ENCODE assay signal across 32 cellular contexts in genomic region chr12:51415931-51416330, GRCh38. TPM values are rescaled to one million over a fixed set of nuclear protein-coding genes. Genes with fewer than 3 reads are reported as not detected.
DNase-seq lines count a peak whose midpoint lies in the region; ATAC-seq and TF ChIP-seq lines count a peak whose summit lies in the region.
"Had no signal": no experiment of that assay in that cellular context is flagged by ENCODE, and none has a peak within 500 bp of the region (broad histone marks: within the 10 kb centered on the region; RNA-seq: fewer than 3 reads in every experiment).

No MANE protein-coding gene starts in this region.

- H3K27ac ChIP-seq in PC-3 (ENCODE audit: low read length): no peak overlapping the region
- H3K27ac ChIP-seq: esophagus muscularis mucosa, left ventricle myocardium inferior, ovary, SK-N-MC, upper lobe of left lung had no signal

- intact Hi-C loops in PC-3 (cut with micrococcal nuclease): no loop called here
- intact Hi-C loops in activated CD4-positive, alpha-beta T cell treated with anti-CD3 and anti-CD28 coated beads for 36 hours (cut with DNase I, micrococcal nuclease): no loop called here

- no TSS peak for BruUV-seq in PC-3 (replicated peaks; lab: Mats Ljungman, UMichigan)

- no peak overlapping the region for H3K27ac Mint-ChIP-seq in activated CD4-positive, alpha-beta T cell treated with anti-CD3 and anti-CD28 coated beads for 36 hours
- H3K27ac Mint-ChIP-seq: activated T-cell treated with anti-CD3 and anti-CD28 coated beads, Interleukin-2, amount 50 U/mL, for 72 hours; dendritic cell treated with granulocyte-macrophage colony-stimulating factor and Interleukin-4, amounts not matched to agents 40 ng/mL and 50 ng/mL, for 4 days; GM23338; HFFc6; stimulated activated naive B cell treated with anti-CD40 and anti-IgM and Interleukin-4, amounts not matched to agents 10 μg/mL and 1 μg/mL and 100 μg/mL, for 72 hours had no signal

- CTCF ChIA-PET in PC-3 (lab: Charles Lee): interaction anchor here (0.5 kb wide), 1 partner anchor 37 kb away, joined by 7 read pairs; no protein-coding TSS in a partner anchor
- CTCF ChIA-PET in activated CD4-positive, alpha-beta T cell treated with anti-CD3 and anti-CD28 coated beads for 36 hours (lab: Charles Lee): interaction anchor here (1.2 kb wide), 1 partner anchor 117 kb away, joined by 7 read pairs; no protein-coding TSS in a partner anchor

- no peak overlapping the region for H3K4me3 ChIP-seq in PC-3 (ENCODE audit: low read length)
- H3K4me3 ChIP-seq: esophagus muscularis mucosa, GM23338, left ventricle myocardium inferior, ovary, SK-N-MC, upper lobe of left lung had no signal

- peaks cover 6% of the 10 kb centered on the region for H3K4me1 Mint-ChIP-seq in activated CD4-positive, alpha-beta T cell treated with anti-CD3 and anti-CD28 coated beads for 36 hours

- H3K4me1 ChIP-seq in PC-3 (ENCODE audit: insufficient read depth, low read length): peaks cover 21% of the 10 kb centered on the region
- H3K4me1 ChIP-seq: esophagus muscularis mucosa, left ventricle myocardium inferior, upper lobe of left lung had no signal

- no peaks in the 10 kb centered on the region for H3K79me2 ChIP-seq in PC-3 (ENCODE audit: low read length)

- H2AFZ ChIP-seq in PC-3 (ENCODE audit: low read length): no peak overlapping the region
- H2AFZ ChIP-seq: GM23338 had no signal

- H3K9me2 ChIP-seq in PC-3 (replicated peaks; ENCODE audit: low read length): no peaks in the 10 kb centered on the region

- no peak overlapping the region for H3K4me2 ChIP-seq in PC-3 (ENCODE audit: low read length)
- H3K4me2 ChIP-seq: GM23338 had no signal

- no peak overlapping the region for H3K9ac ChIP-seq in PC-3 (ENCODE audit: low read length)

- no peaks in the 10 kb centered on the region for H4K20me1 ChIP-seq in PC-3 (ENCODE audit: low read length)

- no peaks in the 10 kb centered on the region for H3K9me3 ChIP-seq in PC-3 (ENCODE audit: low read length)
- H3K9me3 ChIP-seq: esophagus muscularis mucosa, left ventricle myocardium inferior, ovary, upper lobe of left lung had no signal

- no peaks in the 10 kb centered on the region for H3K27me3 ChIP-seq in PC-3 (ENCODE audit: low read length)
- H3K27me3 ChIP-seq: ovary, upper lobe of left lung had no signal

- TF ChIP-seq CTCF in PC-3 (conservative IDR thresholded peaks at IDR 0.05; ENCODE audit: low read depth, low read length): no peak

- H3K27me3 Mint-ChIP-seq in activated CD4-positive, alpha-beta T cell treated with anti-CD3 and anti-CD28 coated beads for 36 hours: no peaks in the 10 kb centered on the region
- H3K27me3 Mint-ChIP-seq: dendritic cell treated with granulocyte-macrophage colony-stimulating factor and Interleukin-4, amounts not matched to agents 40 ng/mL and 50 ng/mL, for 4 days; stimulated activated naive B cell treated with anti-CD40 and anti-IgM and Interleukin-4, amounts not matched to agents 10 μg/mL and 1 μg/mL and 100 μg/mL, for 72 hours had no signal

- H3K4me3 Mint-ChIP-seq in activated CD4-positive, alpha-beta T cell treated with anti-CD3 and anti-CD28 coated beads for 36 hours: no peak overlapping the region
- H3K4me3 Mint-ChIP-seq: activated T-cell treated with anti-CD3 and anti-CD28 coated beads, Interleukin-2, amount 50 U/mL, for 72 hours; dendritic cell treated with granulocyte-macrophage colony-stimulating factor and Interleukin-4, amounts not matched to agents 40 ng/mL and 50 ng/mL, for 4 days; GM23338; HFFc6; neural crest cell; stimulated activated naive B cell treated with anti-CD40 and anti-IgM and Interleukin-4, amounts not matched to agents 10 μg/mL and 1 μg/mL and 100 μg/mL, for 72 hours had no signal

- ATAC-seq in PC-3 (no peak), HG02763 (IDR thresholded peaks at IDR 0.05; ENCODE audit: unreplicated experiment) (no peak)
- ATAC-seq in activated CD4-positive, alpha-beta T cell treated with anti-CD3 and anti-CD28 coated beads for 36 hours: no peak
- ATAC-seq: activated T-cell treated with anti-CD3 and anti-CD28 coated beads, Interleukin-2, amount 50 U/mL, for 72 hours; GM23338; stimulated activated naive B cell treated with anti-CD40 and anti-IgM and Interleukin-4, amounts not matched to agents 10 μg/mL and 1 μg/mL and 100 μg/mL, for 72 hours had no signal

- DNase-seq in NCI-H1417 (lab: John Stamatoyannopoulos, UW) (peak in 2 of 3 experiments; percentile 19 to 71), NCI-H1417 treated with DMSO at 0.1 percent for 48 hours (lab: John Stamatoyannopoulos, UW) (no peak), ELR (ENCODE audit: low read depth) (peak; percentile 44), PC-3 (peak; percentile 60), dermis blood vessel endothelial cell (peak; percentile 37), iPS-NIHi7 (ENCODE audit: extremely low spot score) (no peak)
- no peak for DNase-seq in activated CD4-positive, alpha-beta T cell treated with anti-CD3 and anti-CD28 coated beads for 36 hours
- DNase-seq: 8988T; activated CD4-positive, alpha-beta T cell treated with anti-CD3 and anti-CD28 coated beads, Interleukin-2, amount 50 U/mL, for 48 hours; activated T-cell treated with anti-CD3 and anti-CD28 coated beads, Interleukin-2, amount 50 U/mL, for 72 hours; C1 segment of cervical spinal cord; DMS79; foreskin fibroblast; GF-D8; HFFc6; islet precursor cell; left ventricle myocardium inferior; mesendoderm; NCI-H1694; NCI-H2171 treated with DMSO at 0.1 percent for 48 hours; NCI-H774; ovary; small intestine; stimulated activated naive B cell treated with anti-CD40 and anti-IgM and Interleukin-4, amounts not matched to agents 10 μg/mL and 1 μg/mL and 100 μg/mL, for 72 hours; substantia nigra; upper lobe of left lung had no signal

- no peaks in the 10 kb centered on the region for H3K36me3 Mint-ChIP-seq in activated CD4-positive, alpha-beta T cell treated with anti-CD3 and anti-CD28 coated beads for 36 hours (ENCODE audit: low read depth)
- H3K36me3 Mint-ChIP-seq: stimulated activated naive B cell treated with anti-CD40 and anti-IgM and Interleukin-4, amounts not matched to agents 10 μg/mL and 1 μg/mL and 100 μg/mL, for 72 hours had no signal

- no peaks in the 10 kb centered on the region for H3K36me3 ChIP-seq in PC-3 (ENCODE audit: low read depth, low read length)
- H3K36me3 ChIP-seq: esophagus muscularis mucosa, left ventricle myocardium inferior, ovary, upper lobe of left lung had no signal

- H3K9me3 Mint-ChIP-seq in activated CD4-positive, alpha-beta T cell treated with anti-CD3 and anti-CD28 coated beads for 36 hours (ENCODE audit: low read depth): no peaks in the 10 kb centered on the region
- H3K9me3 Mint-ChIP-seq: activated T-cell treated with anti-CD3 and anti-CD28 coated beads, Interleukin-2, amount 50 U/mL, for 72 hours; dendritic cell treated with granulocyte-macrophage colony-stimulating factor and Interleukin-4, amounts not matched to agents 40 ng/mL and 50 ng/mL, for 4 days; GM23338; HFFc6; neural crest cell; stimulated activated naive B cell treated with anti-CD40 and anti-IgM and Interleukin-4, amounts not matched to agents 10 μg/mL and 1 μg/mL and 100 μg/mL, for 72 hours had no signal

- H3F3A ChIP-seq in PC-3 (ENCODE audit: low read length, unreplicated experiment): no peaks in the 10 kb centered on the region

- POLR2A ChIA-PET in PC-3 (lab: Charles Lee; ENCODE audit: unreplicated experiment): no interaction called here
- POLR2A ChIA-PET in activated CD4-positive, alpha-beta T cell treated with anti-CD3 and anti-CD28 coated beads for 36 hours (lab: Charles Lee): no interaction called here

RNA-seq across cellular contexts. Expression of gene SLC4A8, which starts 8.7 kb away (rescaled TPM):
- total RNA-seq in PC-3 (2014; rRNA removed): 3.3 and 4.2 TPM in 2 replicates
- total RNA-seq in dermis blood vessel endothelial cell: 1.3 and 1.7 TPM in 2 replicates
- total RNA-seq in activated CD4-positive, alpha-beta T cell treated with anti-CD3 and anti-CD28 coated beads for 36 hours: 1 to 10 TPM; 1.7 to 2.0 TPM

RNA-seq across cellular contexts. Expression of gene GALNT6, which starts 24.7 kb away (rescaled TPM):
- 93.4 and 101 TPM in 2 replicates for total RNA-seq in PC-3 (2014; rRNA removed)
- total RNA-seq in dermis blood vessel endothelial cell: 19.9 and 38.8 TPM in 2 replicates
- total RNA-seq in activated CD4-positive, alpha-beta T cell treated with anti-CD3 and anti-CD28 coated beads for 36 hours: 10 to 100 TPM; 11.7 to 12.0 TPM

Comparison
In these comparisons a context has a peak if more than half of its experiments do, and no peak if none do; other contexts are left out.
1. DNase-seq: peak in NCI-H1417 (2 of 3), ELR (single experiment), PC-3 (single experiment) and dermis blood vessel endothelial cell (single experiment); none in NCI-H1417 treated with DMSO at 0.1 percent for 48 hours (single experiment), iPS-NIHi7 (single experiment) and activated CD4-positive, alpha-beta T cell treated with anti-CD3 and anti-CD28 coated beads for 36 hours (single experiment).